Comparison of ENCODE assay signal across 8 cellular contexts in genomic region chr15:40511472-40512133, GRCh38. TPM values are rescaled to one million over a fixed set of nuclear protein-coding genes. Genes with fewer than 3 reads are reported as not detected.
DNase-seq lines count a peak whose midpoint lies in the region; ATAC-seq and TF ChIP-seq lines count a peak whose summit lies in the region.

No MANE protein-coding gene starts in this region.

- intact Hi-C loops in left lung (cut with DNase I): no loop called here

- H3K4me3 ChIP-seq in SJSA1 (peak overlapping the region; percentile 29), coronary artery (peak overlapping the region; percentile 74), left lung (peak overlapping the region; percentile 37 to 47)

- H3K27me3 ChIP-seq in SJSA1 (replicated peaks): peaks cover 6% of the 10 kb centered on the region; the same call in 1 of the 2 replicates
- peaks cover 0 to 61% of the 10 kb centered on the region in 2 donors for H3K27me3 ChIP-seq in left lung

- H3K36me3 ChIP-seq in SJSA1 (no peaks in the 10 kb centered on the region), left lung (no peaks in the 10 kb centered on the region)

- H3K27ac ChIP-seq in SJSA1: no peak overlapping the region
- no peak overlapping the region for H3K27ac ChIP-seq in coronary artery
- H3K27ac ChIP-seq in left lung: no peak overlapping the region

- ATAC-seq in HG02588 (IDR thresholded peaks at IDR 0.05; ENCODE audit: unreplicated experiment): peak; percentile 34
- ATAC-seq in left lung: peak; percentile 94

- H3K4me1 ChIP-seq in SJSA1 (replicated peaks) (peaks cover 16% of the 10 kb centered on the region), left lung (peaks cover 6 to 25% of the 10 kb centered on the region in 2 donors)

- peak overlapping the region; percentile 22 for H3K27ac Mint-ChIP-seq in stimulated activated naive CD8-positive, alpha-beta T cell treated with anti-CD3 and anti-CD28 coated beads, Interleukin-15, Interleukin-2, amounts not matched to agents 100 ng/mL and 50 ng/mL, for 24 hours

- no peaks in the 10 kb centered on the region; the same call in 1 of the 2 replicates for H3K9me3 ChIP-seq in SJSA1 (replicated peaks)
- no peaks in the 10 kb centered on the region for H3K9me3 ChIP-seq in left lung

- H3K4me3 Mint-ChIP-seq in stimulated activated naive CD8-positive, alpha-beta T cell treated with anti-CD3 and anti-CD28 coated beads, Interleukin-15, Interleukin-2, amounts not matched to agents 100 ng/mL and 50 ng/mL, for 24 hours: peak overlapping the region; percentile 81

- no peaks in the 10 kb centered on the region for H3K36me3 Mint-ChIP-seq in stimulated activated naive CD8-positive, alpha-beta T cell treated with anti-CD3 and anti-CD28 coated beads, Interleukin-15, Interleukin-2, amounts not matched to agents 100 ng/mL and 50 ng/mL, for 24 hours (ENCODE audit: low read depth)

- H3K27me3 Mint-ChIP-seq in stimulated activated naive CD8-positive, alpha-beta T cell treated with anti-CD3 and anti-CD28 coated beads, Interleukin-15, Interleukin-2, amounts not matched to agents 100 ng/mL and 50 ng/mL, for 24 hours: peaks cover 52% of the 10 kb centered on the region

- H3K9me3 Mint-ChIP-seq in stimulated activated naive CD8-positive, alpha-beta T cell treated with anti-CD3 and anti-CD28 coated beads, Interleukin-15, Interleukin-2, amounts not matched to agents 100 ng/mL and 50 ng/mL, for 24 hours: no peaks in the 10 kb centered on the region

- DNase-seq in NCI-H1105 treated with DMSO at 0.1 percent for 48 hours (lab: John Stamatoyannopoulos, UW) (peak; percentile 49), NCI-H1105 (lab: John Stamatoyannopoulos, UW) (no peak), SJSA1 (ENCODE audit: low read depth in 1 of 2, low spot score in 2 of 2) (no peak), coronary artery (ENCODE audit: low spot score) (no peak), left lung (peak; percentile 78 to 93)
- DNase-seq in stimulated activated CD4-positive, alpha-beta T cell treated with anti-CD3 and anti-CD28 coated beads, Interleukin-12 subunit alpha, Interleukin-12 subunit beta, amount 100 ng/mL, for 4 hours: no peak

- no peak for TF ChIP-seq CTCF in coronary artery (IDR thresholded peaks at IDR 0.05)
- TF ChIP-seq CTCF in left lung (IDR thresholded peaks at IDR 0.05): no peak

- H3K4me1 Mint-ChIP-seq in stimulated activated naive CD8-positive, alpha-beta T cell treated with anti-CD3 and anti-CD28 coated beads, Interleukin-15, Interleukin-2, amounts not matched to agents 100 ng/mL and 50 ng/mL, for 24 hours (ENCODE audit: low read depth): peaks cover 23% of the 10 kb centered on the region

RNA-seq across cellular contexts. Expression of gene CHST14, which starts 40.8 kb away (rescaled TPM):
- total RNA-seq in SJSA1 (2014; rRNA removed; shearing (Covaris generic)): 28.7 and 30.2 TPM in 2 replicates
- total RNA-seq in left lung: 10 to 100 TPM; 15.1 to 20.2 TPM

RNA-seq across cellular contexts. Expression of gene CCDC32, which starts 53.2 kb away (rescaled TPM):
- 20.2 and 24.4 TPM in 2 replicates for total RNA-seq in SJSA1 (2014; rRNA removed; shearing (Covaris generic))
- 10 to 100 TPM; 19.4 to 29.5 TPM for total RNA-seq in left lung

RNA-seq across cellular contexts. Expression of gene RPUSD2, which starts 57.5 kb away (rescaled TPM):
- 16.4 and 25.9 TPM in 2 replicates for total RNA-seq in SJSA1 (2014; rRNA removed; shearing (Covaris generic))
- total RNA-seq in left lung: 1 to 10 TPM; 5.8 to 6.6 TPM

Comparison
In these comparisons a context has a peak if more than half of its experiments do, and no peak if none do; other contexts are left out.
1. DNase-seq: peak in NCI-H1105 treated with DMSO at 0.1 percent for 48 hours (single experiment) and left lung (2 of 2); none in NCI-H1105 (single experiment), SJSA1 (0 of 2), coronary artery (single experiment) and stimulated activated CD4-positive, alpha-beta T cell treated with anti-CD3 and anti-CD28 coated beads, Interleukin-12 subunit alpha, Interleukin-12 subunit beta, amount 100 ng/mL, for 4 hours (single experiment).
2. Peak in every context shown above with its lines, with median percentiles within 50 percentile points of each other: H3K4me3 ChIP-seq.